Comparison of ENCODE assay signal across 15 cellular contexts in the genomic region with DNA sequence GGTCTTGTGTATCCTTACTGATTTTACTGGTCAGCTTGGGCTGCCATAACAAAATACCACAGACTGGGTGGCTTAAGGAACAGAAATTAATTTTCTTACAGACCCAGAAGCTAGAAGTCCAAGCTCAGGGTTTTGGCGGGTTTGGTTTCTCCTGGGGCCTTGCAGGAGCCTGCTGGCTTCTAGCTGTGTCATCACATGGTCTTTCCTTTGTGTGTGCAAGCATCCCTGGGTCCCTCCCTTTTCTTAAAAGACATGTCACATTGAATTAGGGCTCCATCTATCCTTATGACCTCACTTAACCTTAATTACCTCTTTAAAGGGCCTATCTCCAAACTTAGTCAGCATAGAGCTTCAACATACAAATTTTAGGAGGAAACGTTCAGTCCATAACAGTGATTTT. TPM values are rescaled to one million over a fixed set of nuclear protein-coding genes. Genes with fewer than 3 reads are reported as not detected.
A peak's percentile ranks its signal among the peaks of the same experiment; 100 is the strongest.
DNase-seq lines count a peak whose midpoint lies in the region; ATAC-seq and TF ChIP-seq lines count a peak whose summit lies in the region.
"Had no signal": no experiment of that assay in that cellular context is flagged by ENCODE, and none has a peak within 500 bp of the region (broad histone marks: within the 10 kb centered on the region; RNA-seq: fewer than 3 reads in every experiment).

No MANE protein-coding gene starts in this region.

- H3K4me2 ChIP-seq in OCI-LY7 (ENCODE audit: low read length): peak overlapping the region; percentile 75

- H3K9me3 ChIP-seq in OCI-LY7 (ENCODE audit: low read length) (no peaks in the 10 kb centered on the region), thymus (ENCODE audit: control insufficient read depth) (no peaks in the 10 kb centered on the region)
- H3K9me3 ChIP-seq: adrenal gland, testis had no signal

- intact Hi-C loops in OCI-LY7 (cut with micrococcal nuclease; ENCODE audit: unreplicated experiment): no loop called here
- intact Hi-C loops in dendritic cell treated with granulocyte-macrophage colony-stimulating factor and Interleukin-4, amounts not matched to agents 40 ng/mL and 50 ng/mL, for 4 days (cut with micrococcal nuclease): loop anchor here (5.0 kb wide), 1 partner anchor 33 kb away; the partner anchor contains the start of gene GPR18

- no peak for TF ChIP-seq CTCF in OCI-LY7 (conservative IDR thresholded peaks at IDR 0.05; ENCODE audit: low read length)

- ATAC-seq in stimulated activated naive CD8-positive, alpha-beta T cell treated with anti-CD3 and anti-CD28 coated beads, Interleukin-15, Interleukin-2, amounts not matched to agents 100 U/mL and 50 U/mL, for 24 hours: no peak
- no peak for ATAC-seq in HG02852 (IDR thresholded peaks at IDR 0.05; ENCODE audit: unreplicated experiment)
- ATAC-seq: HCT116 had no signal

- H3K27ac Mint-ChIP-seq in stimulated activated naive CD8-positive, alpha-beta T cell treated with anti-CD3 and anti-CD28 coated beads, Interleukin-15, Interleukin-2, amounts not matched to agents 100 ng/mL and 50 ng/mL, for 24 hours: peak overlapping the region; percentile 67
- peak overlapping the region; percentile 51 for H3K27ac Mint-ChIP-seq in dendritic cell treated with granulocyte-macrophage colony-stimulating factor and Interleukin-4, amounts not matched to agents 40 ng/mL and 50 ng/mL, for 4 days

- DNase-seq in stimulated activated naive CD8-positive, alpha-beta T cell treated with anti-CD3 and anti-CD28 coated beads, Interleukin-15, Interleukin-2, amounts not matched to agents 100 U/mL and 50 U/mL, for 24 hours: no peak
- DNase-seq in OCI-LY7 (ENCODE audit: low spot score): peak; percentile 38
- DNase-seq in GF-D8 (lab: John Stamatoyannopoulos, UW): no peak
- DNase-seq in H7: no peak
- DNase-seq: adrenal gland, KG1, NCI-H187 treated with DMSO at 0.1 percent for 48 hours, NCI-H774, T-helper 9 cell, testis had no signal

- H3K36me3 ChIP-seq in OCI-LY7 (ENCODE audit: insufficient read depth, low read length) (0 out of 2 replicates have a peak, but pooled peaks cover 9% of the 10 kb centered on the region), thymus (ENCODE audit: control insufficient read depth, insufficient read depth) (peaks cover 3% of the 10 kb centered on the region), H7 (replicated peaks; ENCODE audit: control insufficient read depth, insufficient read depth, low read length) (no peaks in the 10 kb centered on the region)
- H3K36me3 ChIP-seq: adrenal gland had no signal

- no peaks in the 10 kb centered on the region for H3K27me3 Mint-ChIP-seq in stimulated activated naive CD8-positive, alpha-beta T cell treated with anti-CD3 and anti-CD28 coated beads, Interleukin-15, Interleukin-2, amounts not matched to agents 100 ng/mL and 50 ng/mL, for 24 hours
- no peaks in the 10 kb centered on the region for H3K27me3 Mint-ChIP-seq in dendritic cell treated with granulocyte-macrophage colony-stimulating factor and Interleukin-4, amounts not matched to agents 40 ng/mL and 50 ng/mL, for 4 days

- H3K9me3 Mint-ChIP-seq in stimulated activated naive CD8-positive, alpha-beta T cell treated with anti-CD3 and anti-CD28 coated beads, Interleukin-15, Interleukin-2, amounts not matched to agents 100 ng/mL and 50 ng/mL, for 24 hours: no peaks in the 10 kb centered on the region
- H3K9me3 Mint-ChIP-seq in dendritic cell treated with granulocyte-macrophage colony-stimulating factor and Interleukin-4, amounts not matched to agents 40 ng/mL and 50 ng/mL, for 4 days: no peaks in the 10 kb centered on the region

- BruUV-seq in OCI-LY7 (replicated peaks; lab: Mats Ljungman, UMichigan): no TSS peak

- H3K27ac ChIP-seq in OCI-LY7 (ENCODE audit: low read depth, low read length, poor library complexity, severe bottlenecking) (peak overlapping the region; percentile 97), thymus (ENCODE audit: low read depth) (peak overlapping the region; percentile 60)
- H3K27ac ChIP-seq: adrenal gland, testis had no signal

- peak overlapping the region; percentile 18 for H3K4me3 Mint-ChIP-seq in stimulated activated naive CD8-positive, alpha-beta T cell treated with anti-CD3 and anti-CD28 coated beads, Interleukin-15, Interleukin-2, amounts not matched to agents 100 ng/mL and 50 ng/mL, for 24 hours
- no peak overlapping the region for H3K4me3 Mint-ChIP-seq in dendritic cell treated with granulocyte-macrophage colony-stimulating factor and Interleukin-4, amounts not matched to agents 40 ng/mL and 50 ng/mL, for 4 days

- peaks cover 89% of the 10 kb centered on the region for H3K79me2 ChIP-seq in OCI-LY7 (ENCODE audit: insufficient read depth, low read depth, low read length)

- H3K4me3 ChIP-seq in OCI-LY7 (ENCODE audit: low read depth, low read length, poor library complexity, severe bottlenecking) (peak overlapping the region; percentile 57), thymus (ENCODE audit: low read length) (no peak overlapping the region), H7 (ENCODE audit: insufficient read depth, low read depth, low read length) (no peak overlapping the region)
- H3K4me3 ChIP-seq: adrenal gland, testis had no signal

- POLR2A ChIA-PET in OCI-LY7 (lab: Charles Lee): interaction anchor here (1.0 to 1.2 kb wide), 2 partner anchors 9 to 18 kb away, joined by 4 to 5 read pairs; no protein-coding TSS in a partner anchor

- H2AFZ ChIP-seq in OCI-LY7 (ENCODE audit: low read length): 0 out of 2 replicates have a peak overlapping the region, but pooled peaks have one; percentile 35

- H3K27me3 ChIP-seq in thymus (ENCODE audit: control insufficient read depth, insufficient read depth): no peaks in the 10 kb centered on the region
- no peaks in the 10 kb centered on the region for H3K27me3 ChIP-seq in H7 (ENCODE audit: control insufficient read depth, insufficient read depth, low read length)
- H3K27me3 ChIP-seq: adrenal gland, testis had no signal

- 90% methylated on average over 2 of the region's 2 CpGs for WGBS in thymus

- no peaks in the 10 kb centered on the region for H3K9me2 ChIP-seq in OCI-LY7 (ENCODE audit: insufficient read depth, low read length)

- H4K20me1 ChIP-seq in OCI-LY7 (ENCODE audit: insufficient read depth, low read length): no peaks in the 10 kb centered on the region

- CTCF ChIA-PET in OCI-LY7 (lab: Charles Lee; ENCODE audit: unreplicated experiment): no interaction called here

- H3K4me1 ChIP-seq in OCI-LY7 (ENCODE audit: insufficient read depth, low read length, poor library complexity, severe bottlenecking): peaks cover 96% of the 10 kb centered on the region
- H3K4me1 ChIP-seq in thymus (ENCODE audit: control insufficient read depth, insufficient read depth, low read length): peaks cover 32% of the 10 kb centered on the region

- peaks cover 51% of the 10 kb centered on the region for H3K36me3 Mint-ChIP-seq in stimulated activated naive CD8-positive, alpha-beta T cell treated with anti-CD3 and anti-CD28 coated beads, Interleukin-15, Interleukin-2, amounts not matched to agents 100 ng/mL and 50 ng/mL, for 24 hours (ENCODE audit: low read depth)
- peaks cover 30% of the 10 kb centered on the region for H3K36me3 Mint-ChIP-seq in dendritic cell treated with granulocyte-macrophage colony-stimulating factor and Interleukin-4, amounts not matched to agents 40 ng/mL and 50 ng/mL, for 4 days (ENCODE audit: low read depth)

- H3K4me1 Mint-ChIP-seq in stimulated activated naive CD8-positive, alpha-beta T cell treated with anti-CD3 and anti-CD28 coated beads, Interleukin-15, Interleukin-2, amounts not matched to agents 100 ng/mL and 50 ng/mL, for 24 hours (ENCODE audit: low read depth): peaks cover 98% of the 10 kb centered on the region
- H3K4me1 Mint-ChIP-seq in dendritic cell treated with granulocyte-macrophage colony-stimulating factor and Interleukin-4, amounts not matched to agents 40 ng/mL and 50 ng/mL, for 4 days (ENCODE audit: low read depth): peaks cover 73% of the 10 kb centered on the region

RNA-seq across cellular contexts. Expression of gene UBAC2, which starts 23.4 kb away (rescaled TPM):
- total RNA-seq in OCI-LY7 (2014; rRNA removed; shearing (Covaris generic)): 26.8 and 33.4 TPM in 2 replicates
- total RNA-seq in OCI-LY7 (2022): 25.6 and 28.5 TPM in 2 replicates
- polyA plus RNA-seq in thymus: 69.1 TPM
- 56.9 and 67.4 TPM in 2 replicates for total RNA-seq in H7 (2014; rRNA removed; shearing (Covaris generic))

RNA-seq across cellular contexts. Expression of gene GPR18, which starts 34.2 kb away (rescaled TPM):
- 6.6 and 13.7 TPM in 2 replicates for total RNA-seq in OCI-LY7 (2014; rRNA removed; shearing (Covaris generic))
- total RNA-seq in OCI-LY7 (2022): 10.9 and 15.1 TPM in 2 replicates
- 6.7 TPM for polyA plus RNA-seq in thymus
- total RNA-seq in H7 (2014; rRNA removed; shearing (Covaris generic)): 0.10 TPM in 1 of 2 replicates, not detected in the other
